16 cellular contexts compared by ENCODE assay signal in genomic region chr10:95509281-95509680, GRCh38. TPM values are rescaled to one million over a fixed set of nuclear protein-coding genes. Genes with fewer than 3 reads are reported as not detected.
DNase-seq lines count a peak whose midpoint lies in the region; ATAC-seq and TF ChIP-seq lines count a peak whose summit lies in the region.
"Had no signal": no experiment of that assay in that cellular context is flagged by ENCODE, and none has a peak within 500 bp of the region (broad histone marks: within the 10 kb centered on the region; RNA-seq: fewer than 3 reads in every experiment).

No MANE protein-coding gene starts in this region.

- H3K36me3 ChIP-seq in left ventricle myocardium inferior = no peaks in the 10 kb centered on the region
- no peaks in the 10 kb centered on the region for H3K36me3 ChIP-seq in vagina

- peak overlapping the region; percentile 87 for H3K27ac ChIP-seq in left ventricle myocardium inferior (replicated peaks)
- peak overlapping the region; percentile 86 for H3K27ac ChIP-seq in right cardiac atrium (ENCODE audit: low read length)
- peak overlapping the region; percentile 72 for H3K27ac ChIP-seq in vagina
- H3K27ac ChIP-seq: A549, epithelial cell of prostate had no signal

- H3K9me3 ChIP-seq in left ventricle myocardium inferior (replicated peaks) (no peaks in the 10 kb centered on the region), right cardiac atrium (ENCODE audit: control insufficient read depth, low read length) (no peaks in the 10 kb centered on the region), vagina (no peaks in the 10 kb centered on the region)
- H3K9me3 ChIP-seq: A549 had no signal

- intact Hi-C loops in left ventricle myocardium inferior (cut with micrococcal nuclease) = no loop called here
- intact Hi-C loops in left ventricle myocardium superior (cut with micrococcal nuclease) = no loop called here
- intact Hi-C loops in right cardiac atrium (cut with DNase I) = no loop called here
- intact Hi-C loops in vagina (cut with DNase I) = no loop called here

- H3K27me3 ChIP-seq in left ventricle myocardium inferior (ENCODE audit: low read depth) = no peaks in the 10 kb centered on the region
- H3K27me3 ChIP-seq in right cardiac atrium (ENCODE audit: control insufficient read depth, insufficient read depth) = no peaks in the 10 kb centered on the region
- H3K27me3 ChIP-seq in vagina = no peaks in the 10 kb centered on the region

- no peak for DNase-seq in left ventricle myocardium inferior
- no peak for DNase-seq in left ventricle myocardium superior
- DNase-seq in right cardiac atrium = no peak
- peak; percentile 42 for DNase-seq in pons (ENCODE audit: low spot score)
- DNase-seq in vagina (ENCODE audit: extremely low spot score in 2 of 2) = no peak
- no peak for DNase-seq in germinal center (ENCODE audit: low spot score)
- no peak for DNase-seq in DMS 273 treated with DMSO at 0.1 percent for 48 hours (lab: John Stamatoyannopoulos, UW)
- DNase-seq: activated CD8-positive, alpha-beta memory T cell treated with anti-CD3 and anti-CD28 coated beads, Interleukin-2, amount 50 U/mL, for 48 hours; activated naive CD4-positive, alpha-beta T cell treated with anti-CD3 and anti-CD28 coated beads, Interleukin-2, amount 10 ng/mL, durations not matched to agents 7 days and 5 days; central memory CD4-positive, alpha-beta T cell; NCI-H2171; NK-92 treated with Interleukin-12 subunit alpha and Interleukin-12 subunit beta, amount 100 ng/mL, for 24 hours; SHP77 had no signal

- no peak for TF ChIP-seq POLR2A in vagina (IDR thresholded peaks at IDR 0.05)

- WGBS in right cardiac atrium = 27% methylated on average over 1 of the region's 1 CpG

- TF ChIP-seq CTCF in left ventricle myocardium inferior (IDR thresholded peaks at IDR 0.05; ENCODE audit: borderline replicate concordance) (no peak), vagina (IDR thresholded peaks at IDR 0.05) (no peak)

- ATAC-seq in left ventricle myocardium superior (no peak), right cardiac atrium (no peak), GM18519 (IDR thresholded peaks at IDR 0.05; ENCODE audit: low FRiP score, unreplicated experiment) (no peak)
- ATAC-seq: A549 had no signal

- H3K4me3 ChIP-seq in left ventricle myocardium inferior = peak overlapping the region; percentile 40
- H3K4me3 ChIP-seq in right cardiac atrium (ENCODE audit: low read length) = no peak overlapping the region
- H3K4me3 ChIP-seq in vagina = no peak overlapping the region
- H3K4me3 ChIP-seq: A549 had no signal

- peaks cover 100% of the 10 kb centered on the region for H3K4me1 ChIP-seq in left ventricle myocardium inferior
- peaks cover 22% of the 10 kb centered on the region for H3K4me1 ChIP-seq in right cardiac atrium (ENCODE audit: control insufficient read depth, insufficient read depth, low read length)
- H3K4me1 ChIP-seq in vagina = peaks cover 50% of the 10 kb centered on the region
- H3K4me1 ChIP-seq: A549 had no signal

RNA-seq across cellular contexts. Expression of gene SORBS1, which starts 51.9 kb away (rescaled TPM):
- 896 TPM for total RNA-seq in left ventricle myocardium inferior
- total RNA-seq in left ventricle myocardium superior = 703 TPM
- total RNA-seq in right cardiac atrium = 100 to 1,000 TPM; 347 to 511 (median 454) TPM
- polyA plus RNA-seq in right cardiac atrium = 225 TPM
- total RNA-seq in vagina = 116 TPM
